In the genomic region with DNA sequence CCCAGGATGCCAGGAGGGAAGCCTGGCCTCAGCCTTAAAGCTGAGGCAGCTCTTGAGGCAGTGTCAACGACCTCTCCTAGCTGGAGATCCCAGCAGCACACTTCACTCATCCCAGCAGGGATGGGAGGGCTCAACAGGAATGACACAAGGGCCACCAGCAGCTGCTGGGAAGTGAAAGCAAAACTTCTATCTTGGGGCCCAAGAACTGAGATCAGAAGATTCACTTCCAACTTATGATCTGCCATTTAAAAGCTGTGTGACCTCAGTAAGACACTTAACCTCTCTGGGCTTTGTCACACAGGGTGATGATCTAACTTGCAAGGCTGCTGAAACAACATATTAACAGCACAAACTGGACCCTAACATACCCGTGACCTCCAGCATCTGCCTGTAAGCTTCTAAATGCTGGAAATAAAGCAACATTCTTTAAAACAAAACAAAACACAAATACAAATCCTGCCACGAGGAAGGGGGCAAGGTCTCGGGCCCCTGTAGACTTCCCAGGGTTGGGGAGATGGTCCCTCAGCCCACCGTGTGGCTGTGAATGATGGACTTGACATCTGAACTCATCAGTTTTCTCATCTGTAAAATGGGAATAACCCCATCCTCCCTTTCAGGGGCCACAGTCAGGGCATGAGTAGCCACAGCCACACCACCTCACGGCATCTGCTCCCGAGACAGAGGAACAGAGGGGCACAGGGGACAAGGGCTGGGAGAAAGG, we compare ENCODE assay signal across 13 cellular contexts. TPM values are rescaled to one million over a fixed set of nuclear protein-coding genes. Genes with fewer than 3 reads are reported as not detected.
DNase-seq lines count a peak whose midpoint lies in the region; ATAC-seq, FAIRE-seq and TF ChIP-seq lines count a peak whose summit lies in the region.
"Had no signal": no experiment of that assay in that cellular context is flagged by ENCODE, and none has a peak within 500 bp of the region (broad histone marks: within the 10 kb centered on the region; RNA-seq: fewer than 3 reads in every experiment).

No MANE protein-coding gene starts in this region.

- H3K4me3 ChIP-seq in spleen = no peak overlapping the region
- H3K4me3 ChIP-seq: SJCRH30 had no signal

- H3K27ac Mint-ChIP-seq in activated CD8-positive, alpha-beta memory T cell treated with anti-CD3 and anti-CD28 coated beads, Interleukin-2, amount 10 ng/mL, durations not matched to agents 7 days and 5 days = peak overlapping the region; percentile 77
- H3K27ac Mint-ChIP-seq in effector memory CD8-positive, alpha-beta T cell = peak overlapping the region; percentile 98 to 99
- H3K27ac Mint-ChIP-seq in Calu3 (ENCODE audit: unreplicated experiment) = no peak overlapping the region

- BruUV-seq in Calu3 (replicated peaks; lab: Mats Ljungman, UMichigan) = no TSS peak

- 70 to 83% (median 80%) methylated on average over 7 of the region's 7 CpGs for WGBS in spleen, 5 donors

- no peaks in the 10 kb centered on the region for H3K9me3 Mint-ChIP-seq in activated CD8-positive, alpha-beta memory T cell treated with anti-CD3 and anti-CD28 coated beads, Interleukin-2, amount 10 ng/mL, durations not matched to agents 7 days and 5 days (ENCODE audit: low read depth)
- H3K9me3 Mint-ChIP-seq in effector memory CD8-positive, alpha-beta T cell = no peaks in the 10 kb centered on the region
- H3K9me3 Mint-ChIP-seq in Calu3 (ENCODE audit: low read depth, unreplicated experiment) = no peaks in the 10 kb centered on the region

- peaks cover 1% of the 10 kb centered on the region for H3K36me3 Mint-ChIP-seq in activated CD8-positive, alpha-beta memory T cell treated with anti-CD3 and anti-CD28 coated beads, Interleukin-2, amount 10 ng/mL, durations not matched to agents 7 days and 5 days
- peaks cover 76% of the 10 kb centered on the region for H3K36me3 Mint-ChIP-seq in effector memory CD8-positive, alpha-beta T cell (ENCODE audit: insufficient read depth)
- H3K36me3 Mint-ChIP-seq in Calu3 (ENCODE audit: insufficient read depth, unreplicated experiment) = peaks cover 10% of the 10 kb centered on the region

- H3K9me3 ChIP-seq in spleen = no peaks in the 10 kb centered on the region
- H3K9me3 ChIP-seq: SJCRH30 had no signal

- H3K4me1 ChIP-seq in spleen = peaks cover 75 to 100% (median 100%) of the 10 kb centered on the region in 6 donors

- no peak for TF ChIP-seq POLR2A in spleen (IDR thresholded peaks at IDR 0.05)

- FAIRE-seq in RCC 7860 (lab: Jason Lieb, UNC) = no peak
- FAIRE-seq: G401.6 had no signal

- H3K36me3 ChIP-seq in spleen = peaks cover 0 to 7% (median 0%) of the 10 kb centered on the region in 6 donors
- H3K36me3 ChIP-seq: SJCRH30 had no signal

- H3K4me3 Mint-ChIP-seq in activated CD8-positive, alpha-beta memory T cell treated with anti-CD3 and anti-CD28 coated beads, Interleukin-2, amount 10 ng/mL, durations not matched to agents 7 days and 5 days = no peak overlapping the region
- H3K4me3 Mint-ChIP-seq in effector memory CD8-positive, alpha-beta T cell = peak overlapping the region; percentile 55 to 92
- H3K4me3 Mint-ChIP-seq in Calu3 (ENCODE audit: low read depth, unreplicated experiment) = no peak overlapping the region

- peaks cover 94% of the 10 kb centered on the region for H3K4me1 Mint-ChIP-seq in activated CD8-positive, alpha-beta memory T cell treated with anti-CD3 and anti-CD28 coated beads, Interleukin-2, amount 10 ng/mL, durations not matched to agents 7 days and 5 days
- peaks cover 75 to 85% of the 10 kb centered on the region in 2 donors for H3K4me1 Mint-ChIP-seq in effector memory CD8-positive, alpha-beta T cell (ENCODE audit: low read depth in 2 of 2)
- peaks cover 16% of the 10 kb centered on the region for H3K4me1 Mint-ChIP-seq in Calu3 (ENCODE audit: low read depth, unreplicated experiment)

- no peak for ATAC-seq in activated CD8-positive, alpha-beta memory T cell treated with anti-CD3 and anti-CD28 coated beads, Interleukin-2, amount 10 ng/mL, durations not matched to agents 7 days and 5 days
- no peak for ATAC-seq in effector memory CD8-positive, alpha-beta T cell (replicated peaks)

- peak overlapping the region; percentile 17 to 89 (median 76) for H3K27ac ChIP-seq in spleen
- H3K27ac ChIP-seq: SJCRH30 had no signal

- H3K27me3 ChIP-seq in spleen (replicated peaks in 1 of 7) = no peaks in the 10 kb centered on the region
- H3K27me3 ChIP-seq: SJCRH30 had no signal

- TF ChIP-seq CTCF in spleen (IDR thresholded peaks at IDR 0.05 in 8 of 11, conservative IDR thresholded peaks at IDR 0.05 in 3 of 11) (no peak), Calu3 (IDR thresholded peaks at IDR 0.05; ENCODE audit: unreplicated experiment) (no peak)

- intact Hi-C loops in spleen (cut with DNase I; ENCODE audit: low total_unique reads) = no loop called here
- intact Hi-C loops in Calu3 (cut with micrococcal nuclease; ENCODE audit: unreplicated experiment) = no loop called here

- CTCF ChIA-PET in activated CD8-positive, alpha-beta memory T cell treated with anti-CD3 and anti-CD28 coated beads, Interleukin-2, amount 10 ng/mL, durations not matched to agents 7 days and 5 days (lab: Charles Lee) = interaction anchor here (0.9 to 7.3 kb wide), 9 partner anchors 8 to 348 kb away, joined by 3 to 69 read pairs (median 4); no protein-coding TSS in a partner anchor
- CTCF ChIA-PET in Calu3 (lab: Charles Lee) = no interaction called here

- no peak for DNase-seq in activated CD8-positive, alpha-beta memory T cell treated with anti-CD3 and anti-CD28 coated beads, Interleukin-2, amount 10 ng/mL, durations not matched to agents 7 days and 5 days
- no peak for DNase-seq in activated CD8-positive, alpha-beta memory T cell treated with anti-CD3 and anti-CD28 coated beads, Interleukin-2, amount 50 U/mL, for 4 hours
- DNase-seq in OCI-M1 (lab: John Stamatoyannopoulos, UW) (peak; percentile 4), spleen (no peak), Calu3 (no peak), RCC 7860 (ENCODE audit: low spot score) (no peak)
- no peak for DNase-seq in effector memory CD8-positive, alpha-beta T cell
- DNase-seq in activated effector memory CD4-positive, alpha-beta T cell treated with Interleukin-2 at 50 U/mL for 16 hours = no peak
- DNase-seq: effector CD4-positive, alpha-beta T cell; NCI-H1048; NCI-H524 treated with DMSO at 0.1 percent for 48 hours; SJCRH30 had no signal

- no peaks in the 10 kb centered on the region for H3K27me3 Mint-ChIP-seq in activated CD8-positive, alpha-beta memory T cell treated with anti-CD3 and anti-CD28 coated beads, Interleukin-2, amount 10 ng/mL, durations not matched to agents 7 days and 5 days
- no peaks in the 10 kb centered on the region for H3K27me3 Mint-ChIP-seq in effector memory CD8-positive, alpha-beta T cell
- H3K27me3 Mint-ChIP-seq in Calu3 (ENCODE audit: unreplicated experiment) = no peaks in the 10 kb centered on the region

RNA-seq across cellular contexts. Expression of a gene that starts 22.7 kb away (rescaled TPM):
- 10 to 100 TPM; 22.9 to 33.7 TPM for total RNA-seq in activated CD8-positive, alpha-beta memory T cell treated with anti-CD3 and anti-CD28 coated beads, Interleukin-2, amount 10 ng/mL, durations not matched to agents 7 days and 5 days
- total RNA-seq in spleen = 10 to 100 TPM; 23.0 to 44.8 (median 32.1) TPM
- polyA plus RNA-seq in spleen = 10 to 100 TPM in 1 of 3 donors, 1 to 10 TPM in 2; 4.5 to 14.2 (median 7.9) TPM
- total RNA-seq in Calu3 (2022) = 11.0 and 12.5 TPM in 2 replicates

RNA-seq across cellular contexts. Expression of a gene that starts 44.2 kb away (rescaled TPM):
- total RNA-seq in activated CD8-positive, alpha-beta memory T cell treated with anti-CD3 and anti-CD28 coated beads, Interleukin-2, amount 10 ng/mL, durations not matched to agents 7 days and 5 days = 100 to 1,000 TPM; 220 to 286 TPM
- total RNA-seq in spleen (100 to 1,000 TPM; 183 to 309 (median 203) TPM), Calu3 (2022) (123 and 126 TPM in 2 replicates)
- 100 to 1,000 TPM; 131 to 276 (median 141) TPM for polyA plus RNA-seq in spleen

RNA-seq across cellular contexts. Expression of a gene that starts 58.5 kb away (rescaled TPM):
- total RNA-seq in activated CD8-positive, alpha-beta memory T cell treated with anti-CD3 and anti-CD28 coated beads, Interleukin-2, amount 10 ng/mL, durations not matched to agents 7 days and 5 days = 100 to 1,000 TPM; 106 to 113 TPM
- 10 to 100 TPM; 63.9 to 90.9 (median 75.7) TPM for total RNA-seq in spleen
- polyA plus RNA-seq in spleen = 10 to 100 TPM; 65.9 to 78.5 (median 68.9) TPM
- 61.0 and 61.5 TPM in 2 replicates for total RNA-seq in Calu3 (2022)

Comparison
In these comparisons a context has a peak if more than half of its experiments do, and no peak if none do; other contexts are left out.
1. H3K4me3 Mint-ChIP-seq: peak in effector memory CD8-positive, alpha-beta T cell (2 of 2); none in activated CD8-positive, alpha-beta memory T cell treated with anti-CD3 and anti-CD28 coated beads, Interleukin-2, amount 10 ng/mL, durations not matched to agents 7 days and 5 days (single experiment) and Calu3 (single experiment).